ENCODE assay signal across 17 cellular contexts in genomic region chr6:151058021-151058733, GRCh38.
DNase-seq lines count a peak whose midpoint lies in the region; ATAC-seq and TF ChIP-seq lines count a peak whose summit lies in the region.
"Had no signal": no experiment of that assay in that cellular context is flagged by ENCODE, and none has a peak within 500 bp of the region (broad histone marks: within the 10 kb centered on the region; RNA-seq: fewer than 3 reads in every experiment).

No MANE protein-coding gene starts in this region.

- TF ChIP-seq POLR2A in breast epithelium (IDR thresholded peaks at IDR 0.05) = no peak
- TF ChIP-seq POLR2A in esophagus squamous epithelium (IDR thresholded peaks at IDR 0.05) = no peak

- TF ChIP-seq CTCF in MCF 10A (IDR thresholded peaks at IDR 0.05; ENCODE audit: unreplicated experiment) (no peak), breast epithelium (IDR thresholded peaks at IDR 0.05) (no peak), coronary artery (IDR thresholded peaks at IDR 0.05) (no peak), type B pancreatic cell (conservative IDR thresholded peaks at IDR 0.05) (no peak), esophagus squamous epithelium (IDR thresholded peaks at IDR 0.05) (no peak)

- H3K36me3 ChIP-seq in breast epithelium (no peaks in the 10 kb centered on the region), esophagus squamous epithelium (no peaks in the 10 kb centered on the region)
- H3K36me3 ChIP-seq: vagina had no signal

- no TSS peak for BruUV-seq in MCF 10A (replicated peaks; lab: Mats Ljungman, UMichigan)

- H3K4me1 Mint-ChIP-seq in MCF 10A (ENCODE audit: insufficient read depth, unreplicated experiment) (peaks cover 19% of the 10 kb centered on the region), type B pancreatic cell (ENCODE audit: unreplicated experiment) (peaks cover 47% of the 10 kb centered on the region)
- H3K4me1 Mint-ChIP-seq: naive B cell had no signal

- H3K27ac Mint-ChIP-seq in MCF 10A (ENCODE audit: low read depth, unreplicated experiment) (peak overlapping the region; percentile 97), type B pancreatic cell (peak overlapping the region; percentile 79)
- H3K27ac Mint-ChIP-seq: activated CD8-positive, alpha-beta T cell treated with anti-CD3 and anti-CD28 coated beads, Interleukin-2, amount 10 ng/mL, durations not matched to agents 7 days and 5 days; naive B cell had no signal

- DNase-seq in MCF 10A (ENCODE audit: unreplicated experiment) (no peak), breast epithelium (ENCODE audit: low spot score in 2 of 2) (no peak), coronary artery (ENCODE audit: low spot score) (no peak), iris pigment epithelial cell (ENCODE audit: low read depth) (peak; percentile 40), type B pancreatic cell (ENCODE audit: extremely low spot score, unreplicated experiment) (no peak), esophagus squamous epithelium (lab: John Stamatoyannopoulos, UW) (no peak)
- DNase-seq in activated effector memory CD4-positive, alpha-beta T cell treated with anti-CD3 and anti-CD28 coated beads, Interleukin-2, amount 50 U/mL, for 16 hours = no peak
- DNase-seq: activated CD8-positive, alpha-beta T cell treated with anti-CD3 and anti-CD28 coated beads, Interleukin-2, amount 10 ng/mL, durations not matched to agents 7 days and 5 days; activated effector memory CD4-positive, alpha-beta T cell treated with Interleukin-2 at 50 U/mL for 16 hours; aorta; naive B cell; NCI-H2171; retina; stimulated activated CD4-positive, alpha-beta T cell treated with anti-CD3 and anti-CD28 coated beads, Interleukin-2, amount 100 ng/mL, for 48 hours had no signal

- no peaks in the 10 kb centered on the region for H3K27me3 ChIP-seq in breast epithelium
- no peaks in the 10 kb centered on the region for H3K27me3 ChIP-seq in esophagus squamous epithelium
- H3K27me3 ChIP-seq: vagina had no signal

- intact Hi-C loops in MCF 10A (cut with micrococcal nuclease) = no loop called here
- intact Hi-C loops in breast epithelium (cut with DNase I; ENCODE audit: low total_unique reads) = no loop called here
- intact Hi-C loops in esophagus squamous epithelium (cut with DNase I) = no loop called here

- peaks cover 41% of the 10 kb centered on the region for H3K36me3 Mint-ChIP-seq in MCF 10A (ENCODE audit: insufficient read depth, unreplicated experiment)
- no peaks in the 10 kb centered on the region for H3K36me3 Mint-ChIP-seq in type B pancreatic cell
- H3K36me3 Mint-ChIP-seq: naive B cell had no signal

- POLR2A ChIA-PET in MCF 10A (lab: Yijun Ruan, JAX) = interaction anchor here (1.3 kb wide), 1 partner anchor 10 kb away, joined by 5 read pairs; no protein-coding TSS in a partner anchor

- 68 to 69% methylated on average over 8 to 9 of the region's 9 CpGs for WGBS in esophagus squamous epithelium, 2 donors

- H3K4me1 ChIP-seq in breast epithelium (no peaks in the 10 kb centered on the region), esophagus squamous epithelium (peaks cover 0 to 17% (median 2%) of the 10 kb centered on the region in 3 donors)

- no peak for ATAC-seq in GM21737 (IDR thresholded peaks at IDR 0.05; ENCODE audit: unreplicated experiment)
- ATAC-seq: activated CD8-positive, alpha-beta T cell treated with anti-CD3 and anti-CD28 coated beads, Interleukin-2, amount 10 ng/mL, durations not matched to agents 7 days and 5 days; left lobe of liver had no signal

- H3K4me3 ChIP-seq in breast epithelium (no peak overlapping the region), coronary artery (no peak overlapping the region), esophagus squamous epithelium (no peak overlapping the region)
- H3K4me3 ChIP-seq: vagina had no signal

- H3K9me3 ChIP-seq in breast epithelium (no peaks in the 10 kb centered on the region), esophagus squamous epithelium (no peaks in the 10 kb centered on the region)
- H3K9me3 ChIP-seq: vagina had no signal

- H3K27ac ChIP-seq in breast epithelium (no peak overlapping the region), coronary artery (peak overlapping the region; percentile 53 to 73), esophagus squamous epithelium (no peak overlapping the region)
- H3K27ac ChIP-seq: vagina had no signal

- H3K4me3 Mint-ChIP-seq in MCF 10A (ENCODE audit: unreplicated experiment) = no peak overlapping the region
- peak overlapping the region; percentile 53 for H3K4me3 Mint-ChIP-seq in type B pancreatic cell
- H3K4me3 Mint-ChIP-seq: activated CD8-positive, alpha-beta T cell treated with anti-CD3 and anti-CD28 coated beads, Interleukin-2, amount 10 ng/mL, durations not matched to agents 7 days and 5 days; naive B cell had no signal

- H3K27me3 Mint-ChIP-seq in MCF 10A (ENCODE audit: insufficient read depth, unreplicated experiment) (no peaks in the 10 kb centered on the region), type B pancreatic cell (no peaks in the 10 kb centered on the region)
- H3K27me3 Mint-ChIP-seq: naive B cell had no signal

- CTCF ChIA-PET in MCF 10A (lab: Yijun Ruan, JAX) = interaction anchor here (1.1 to 2.7 kb wide), 2 partner anchors 43 to 266 kb away, joined by 5 to 16 read pairs; no protein-coding TSS in a partner anchor

- H3K9me3 Mint-ChIP-seq in MCF 10A (ENCODE audit: unreplicated experiment) = no peaks in the 10 kb centered on the region
- peaks cover 2% of the 10 kb centered on the region for H3K9me3 Mint-ChIP-seq in type B pancreatic cell
- H3K9me3 Mint-ChIP-seq: naive B cell had no signal

Comparison
In these comparisons a context has a peak if more than half of its experiments do, and no peak if none do; other contexts are left out.
1. H3K27ac ChIP-seq: peak in coronary artery (2 of 2); none in breast epithelium (0 of 2) and esophagus squamous epithelium (0 of 4).